In genomic region chr15:78520035-78520434, GRCh38 we compare ENCODE assay signal across 1 cellular context. TPM values are rescaled to one million over a fixed set of nuclear protein-coding genes. Genes with fewer than 3 reads are reported as not detected.
"Had no signal": no experiment of that assay in that cellular context is flagged by ENCODE, and none has a peak within 500 bp of the region (broad histone marks: within the 10 kb centered on the region; RNA-seq: fewer than 3 reads in every experiment).

No MANE protein-coding gene starts in this region.

RNA-seq across cellular contexts. Expression of gene HYKK, which starts 12.7 kb away (rescaled TPM):
- polyA plus RNA-seq: IgD-negative memory B cell had no signal
